8 cellular contexts compared by ENCODE assay signal in genomic region chr14:23182372-23183014, GRCh38. TPM values are rescaled to one million over a fixed set of nuclear protein-coding genes. Genes with fewer than 3 reads are reported as not detected.
DNase-seq lines count a peak whose midpoint lies in the region; ATAC-seq, FAIRE-seq and TF ChIP-seq lines count a peak whose summit lies in the region.

No MANE protein-coding gene starts in this region.

- peak overlapping the region; percentile 45 for H3K4me3 ChIP-seq in HFF-Myc (replicated peaks; ENCODE audit: low read depth, low read length)

- no peak for TF ChIP-seq CTCF in HFF-Myc (IDR thresholded peaks at IDR 0.05; ENCODE audit: low read depth, low read length, missing control alignments)

- H3K9me3 ChIP-seq in T-helper 17 cell (ENCODE audit: control insufficient read depth, low read length, poor library complexity, severe bottlenecking) = no peaks in the 10 kb centered on the region

- H3K4me1 Mint-ChIP-seq in T-helper 17 cell = peaks cover 5% of the 10 kb centered on the region
- H3K4me1 Mint-ChIP-seq in stimulated activated memory B cell treated with anti-CD40 and anti-IgM and Interleukin-4, amounts not matched to agents 10 μg/mL and 1 μg/mL and 100 μg/mL, for 72 hours = no peaks in the 10 kb centered on the region

- H3K27ac Mint-ChIP-seq in T-helper 17 cell = no peak overlapping the region
- H3K27ac Mint-ChIP-seq in stimulated activated memory B cell treated with anti-CD40 and anti-IgM and Interleukin-4, amounts not matched to agents 10 μg/mL and 1 μg/mL and 100 μg/mL, for 72 hours = no peak overlapping the region

- H3K4me3 Mint-ChIP-seq in T-helper 17 cell = no peak overlapping the region
- no peak overlapping the region for H3K4me3 Mint-ChIP-seq in stimulated activated memory B cell treated with anti-CD40 and anti-IgM and Interleukin-4, amounts not matched to agents 10 μg/mL and 1 μg/mL and 100 μg/mL, for 72 hours

- H3K27me3 Mint-ChIP-seq in T-helper 17 cell = peaks cover 18% of the 10 kb centered on the region
- peaks cover 9% of the 10 kb centered on the region for H3K27me3 Mint-ChIP-seq in stimulated activated memory B cell treated with anti-CD40 and anti-IgM and Interleukin-4, amounts not matched to agents 10 μg/mL and 1 μg/mL and 100 μg/mL, for 72 hours

- H3K36me3 Mint-ChIP-seq in T-helper 17 cell (ENCODE audit: low read depth) = no peaks in the 10 kb centered on the region
- H3K36me3 Mint-ChIP-seq in stimulated activated memory B cell treated with anti-CD40 and anti-IgM and Interleukin-4, amounts not matched to agents 10 μg/mL and 1 μg/mL and 100 μg/mL, for 72 hours = no peaks in the 10 kb centered on the region

- no peak for DNase-seq in HFF-Myc (ENCODE audit: extremely low read depth, low read depth)
- peak in 1 of 3 donors; percentile 16 for DNase-seq in T-helper 17 cell
- DNase-seq in ecto neural progenitor cell (ENCODE audit: low spot score) = peak; percentile 80
- peak; percentile 48 for DNase-seq in medulla oblongata (ENCODE audit: extremely low spot score)
- DNase-seq in T1000 (lab: John Stamatoyannopoulos, UW) = no peak
- DNase-seq in GM12891 (ENCODE audit: insufficient read length, low spot score) = no peak

- H3K9me3 Mint-ChIP-seq in stimulated activated memory B cell treated with anti-CD40 and anti-IgM and Interleukin-4, amounts not matched to agents 10 μg/mL and 1 μg/mL and 100 μg/mL, for 72 hours = no peaks in the 10 kb centered on the region

- TF ChIP-seq POLR2A in GM12891 (IDR thresholded peaks at IDR 0.05; ENCODE audit: low read depth, low read length) = no peak

- FAIRE-seq in GM12891 (lab: Jason Lieb, UNC) = no peak

- ATAC-seq in T-helper 17 cell (peak; percentile 76), GM19455 (IDR thresholded peaks at IDR 0.05; ENCODE audit: unreplicated experiment) (no peak)
- ATAC-seq in stimulated activated memory B cell treated with anti-CD40 and anti-IgM and Interleukin-4, amounts not matched to agents 10 μg/mL and 1 μg/mL and 100 μg/mL, for 72 hours = peak; percentile 77

TF ChIP-seq in GM12891, 5 proteins besides CTCF, POLR2A, EP300 and RAD21:
- TF ChIP-seq PAX5 (IDR thresholded peaks at IDR 0.05; ENCODE audit: insufficient read depth, low read length, severe bottlenecking) = no peak
- TF ChIP-seq POU2F2 (IDR thresholded peaks at IDR 0.05; ENCODE audit: low read depth, low read length) = no peak
- no peak for TF ChIP-seq SPI1 (IDR thresholded peaks at IDR 0.05; ENCODE audit: low read depth, low read length)
- no peak for TF ChIP-seq POLR2AphosphoS5 (IDR thresholded peaks at IDR 0.05; ENCODE audit: low read depth, low read length)
- no peak for TF ChIP-seq TAF1 (IDR thresholded peaks at IDR 0.05; ENCODE audit: low read depth, low read length)
TF ChIP-seq in GM12891: peak in this region for 0.

RNA-seq across cellular contexts. Expression of gene SLC7A8, which starts 1.0 kb away (rescaled TPM):
- total RNA-seq in T-helper 17 cell = 1 to 10 TPM; 2.0 to 2.5 TPM
- polyA plus RNA-seq in GM12891 (2012; ENCODE audit: low read depth, missing spikeins) = not detected

RNA-seq across cellular contexts. Expression of gene RNF212B, which starts 55.2 kb away (rescaled TPM):
- under 1 TPM in 1 of 2 donors, not detected in 1; 0.89 TPM for total RNA-seq in T-helper 17 cell
- not detected for polyA plus RNA-seq in GM12891 (2012; ENCODE audit: low read depth, missing spikeins)

Comparison
In these comparisons a context has a peak if more than half of its experiments do, and no peak if none do; other contexts are left out.
1. DNase-seq: peak in ecto neural progenitor cell (single experiment) and medulla oblongata (single experiment); none in HFF-Myc (single experiment), T1000 (single experiment) and GM12891 (single experiment).